Comparison of ENCODE assay signal across 17 cellular contexts in genomic region chr14:88683119-88683518, GRCh38.
DNase-seq lines count a peak whose midpoint lies in the region; ATAC-seq and TF ChIP-seq lines count a peak whose summit lies in the region.
"Had no signal": no experiment of that assay in that cellular context is flagged by ENCODE, and none has a peak within 500 bp of the region (broad histone marks: within the 10 kb centered on the region; RNA-seq: fewer than 3 reads in every experiment).

No MANE protein-coding gene starts in this region.

- H3K27ac ChIP-seq in endodermal cell (ENCODE audit: low read depth, low read length) = no peak overlapping the region
- H3K27ac ChIP-seq: A549, C4-2B had no signal

- no peaks in the 10 kb centered on the region for H3K36me3 ChIP-seq in endodermal cell (ENCODE audit: control insufficient read depth, insufficient read depth, low read length)
- no peaks in the 10 kb centered on the region for H3K36me3 ChIP-seq in mucosa of descending colon (ENCODE audit: low read depth)
- H3K36me3 ChIP-seq: HAP-1 had no signal

- H3K4me1 ChIP-seq in endodermal cell (ENCODE audit: control insufficient read depth, insufficient read depth, low read length) (peaks cover 14% of the 10 kb centered on the region), mucosa of descending colon (ENCODE audit: low read depth) (peaks cover 9% of the 10 kb centered on the region)
- H3K4me1 ChIP-seq: A549, HAP-1 had no signal

- H3K9me3 ChIP-seq in endodermal cell (ENCODE audit: control insufficient read depth, low read length) (peaks cover 8% of the 10 kb centered on the region), mucosa of descending colon (no peaks in the 10 kb centered on the region)
- H3K9me3 ChIP-seq: A549, BE2C, HAP-1 had no signal

- DNase-seq in HFF-Myc (ENCODE audit: extremely low read depth, low read depth) (peak; percentile 11), NCI-H226 (peak; percentile 48), endodermal cell (no peak), mucosa of descending colon (peak in 1 of 3 donors; percentile 38)
- DNase-seq in activated T-cell treated with anti-CD3 and anti-CD28 coated beads, Interleukin-2, amount 50 U/mL, for 1 hour = no peak
- DNase-seq in activated naive CD4-positive, alpha-beta T cell treated with anti-CD3 and anti-CD28 coated beads, Interleukin-2, amount 50 U/mL, for 72 hours (ENCODE audit: low spot score in 2 of 2) = no peak
- no peak for DNase-seq in activated T-cell treated with anti-CD3 and anti-CD28 coated beads, Interleukin-2, amount 50 U/mL, for 24 hours
- DNase-seq: CD4-positive, alpha-beta memory T cell; DMS153; DMS79 treated with DMSO at 0.1 percent for 48 hours; EL; HFFc6 had no signal

- ATAC-seq in mucosa of descending colon = peak; percentile 66
- no peak for ATAC-seq in activated naive CD4-positive, alpha-beta T cell treated with anti-CD3 and anti-CD28 coated beads, Interleukin-2, amount 50 U/mL, for 72 hours
- ATAC-seq: A549, HepG2 had no signal

- peak overlapping the region; percentile 79 for H3K27ac Mint-ChIP-seq in endodermal cell
- no peak overlapping the region for H3K27ac Mint-ChIP-seq in activated naive CD4-positive, alpha-beta T cell treated with anti-CD3 and anti-CD28 coated beads, Interleukin-2, amount 50 U/mL, for 72 hours
- no peak overlapping the region for H3K27ac Mint-ChIP-seq in activated T-cell treated with anti-CD3 and anti-CD28 coated beads, Interleukin-2, amount 50 U/mL, for 24 hours
- H3K27ac Mint-ChIP-seq: CD4-positive, alpha-beta memory T cell; HFFc6 had no signal

- H3K9me3 Mint-ChIP-seq in endodermal cell = peaks cover under 1% of the 10 kb centered on the region
- H3K9me3 Mint-ChIP-seq in activated naive CD4-positive, alpha-beta T cell treated with anti-CD3 and anti-CD28 coated beads, Interleukin-2, amount 50 U/mL, for 72 hours = no peaks in the 10 kb centered on the region
- no peaks in the 10 kb centered on the region for H3K9me3 Mint-ChIP-seq in activated T-cell treated with anti-CD3 and anti-CD28 coated beads, Interleukin-2, amount 50 U/mL, for 24 hours
- H3K9me3 Mint-ChIP-seq: CD4-positive, alpha-beta memory T cell; HFFc6 had no signal

- TF ChIP-seq CTCF in HFF-Myc (IDR thresholded peaks at IDR 0.05; ENCODE audit: low read depth, low read length, missing control alignments) = no peak
- no peak for TF ChIP-seq CTCF in endodermal cell (conservative IDR thresholded peaks at IDR 0.05)
- no peak for TF ChIP-seq CTCF in mucosa of descending colon (IDR thresholded peaks at IDR 0.05)

- H3K4me3 Mint-ChIP-seq in endodermal cell = no peak overlapping the region
- no peak overlapping the region for H3K4me3 Mint-ChIP-seq in activated T-cell treated with anti-CD3 and anti-CD28 coated beads, Interleukin-2, amount 50 U/mL, for 24 hours
- H3K4me3 Mint-ChIP-seq: CD4-positive, alpha-beta memory T cell; HFFc6 had no signal

- H3K4me1 Mint-ChIP-seq in endodermal cell = peaks cover 25% of the 10 kb centered on the region
- H3K4me1 Mint-ChIP-seq in activated T-cell treated with anti-CD3 and anti-CD28 coated beads, Interleukin-2, amount 50 U/mL, for 24 hours (ENCODE audit: low read depth) = no peaks in the 10 kb centered on the region
- H3K4me1 Mint-ChIP-seq: CD4-positive, alpha-beta memory T cell had no signal

- H3K27me3 ChIP-seq in endodermal cell (ENCODE audit: control insufficient read depth, insufficient read depth, low read length, poor library complexity, severe bottlenecking) = no peaks in the 10 kb centered on the region
- H3K27me3 ChIP-seq: BE2C had no signal

- H3K27me3 Mint-ChIP-seq in endodermal cell (ENCODE audit: insufficient read depth) = no peaks in the 10 kb centered on the region
- no peaks in the 10 kb centered on the region for H3K27me3 Mint-ChIP-seq in activated T-cell treated with anti-CD3 and anti-CD28 coated beads, Interleukin-2, amount 50 U/mL, for 24 hours
- H3K27me3 Mint-ChIP-seq: CD4-positive, alpha-beta memory T cell had no signal

- H3K9ac ChIP-seq in endodermal cell (ENCODE audit: extremely low read depth, low read length, poor library complexity, severe bottlenecking) = no peak overlapping the region

- intact Hi-C loops in mucosa of descending colon (cut with DNase I, micrococcal nuclease) = no loop called here

- 64 to 100% methylated on average over 1 to 2 of the region's 2 CpGs for WGBS in endodermal cell (ENCODE audit: insufficient coverage in 1 of 2, insufficient read length in 1 of 2), 2 experiments

- no peaks in the 10 kb centered on the region for H3K36me3 Mint-ChIP-seq in endodermal cell (ENCODE audit: low read depth)
- H3K36me3 Mint-ChIP-seq in activated naive CD4-positive, alpha-beta T cell treated with anti-CD3 and anti-CD28 coated beads, Interleukin-2, amount 50 U/mL, for 72 hours = peaks cover 0 to 4% of the 10 kb centered on the region in 2 donors
- H3K36me3 Mint-ChIP-seq in activated T-cell treated with anti-CD3 and anti-CD28 coated beads, Interleukin-2, amount 50 U/mL, for 24 hours (ENCODE audit: low read depth) = peaks cover 22% of the 10 kb centered on the region

- no peak overlapping the region for H3K4me3 ChIP-seq in HFF-Myc (replicated peaks; ENCODE audit: low read depth, low read length)
- peak overlapping the region; percentile 41 for H3K4me3 ChIP-seq in endodermal cell (ENCODE audit: low read length)
- H3K4me3 ChIP-seq in mucosa of descending colon = no peak overlapping the region
- H3K4me3 ChIP-seq: A549, HAP-1 had no signal

Comparison
In these comparisons a context has a peak if more than half of its experiments do, and no peak if none do; other contexts are left out.
1. DNase-seq: peak in HFF-Myc (single experiment) and NCI-H226 (single experiment); none in endodermal cell (single experiment), activated T-cell treated with anti-CD3 and anti-CD28 coated beads, Interleukin-2, amount 50 U/mL, for 1 hour (single experiment), activated naive CD4-positive, alpha-beta T cell treated with anti-CD3 and anti-CD28 coated beads, Interleukin-2, amount 50 U/mL, for 72 hours (0 of 2) and activated T-cell treated with anti-CD3 and anti-CD28 coated beads, Interleukin-2, amount 50 U/mL, for 24 hours (single experiment).